In the genomic region with DNA sequence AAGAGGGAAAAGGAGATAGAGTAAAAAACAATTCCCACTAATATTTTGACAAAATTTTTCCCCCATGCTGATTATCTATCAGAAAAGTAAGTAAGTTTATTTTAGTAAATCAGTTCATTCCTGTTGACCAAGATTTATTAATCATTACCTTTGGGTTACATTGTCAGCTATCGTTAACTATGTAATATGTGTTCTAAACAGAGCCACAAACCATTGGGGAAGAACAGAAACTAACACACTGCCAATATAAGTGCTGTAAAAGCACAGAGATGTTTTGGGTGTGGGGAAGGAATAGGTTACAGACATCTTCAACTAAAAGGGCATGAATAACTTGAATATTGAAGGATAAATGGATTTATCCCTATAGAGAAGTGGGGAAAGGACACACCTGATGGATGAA, we compare ENCODE assay signal across 19 cellular contexts. TPM values are rescaled to one million over a fixed set of nuclear protein-coding genes. Genes with fewer than 3 reads are reported as not detected.
A peak's percentile ranks its signal among the peaks of the same experiment; 100 is the strongest.
DNase-seq lines count a peak whose midpoint lies in the region; ATAC-seq and TF ChIP-seq lines count a peak whose summit lies in the region.
"Had no signal": no experiment of that assay in that cellular context is flagged by ENCODE, and none has a peak within 500 bp of the region (broad histone marks: within the 10 kb centered on the region; RNA-seq: fewer than 3 reads in every experiment).

No MANE protein-coding gene starts in this region.

- no peaks in the 10 kb centered on the region for H3K36me3 ChIP-seq in esophagus muscularis mucosa
- H3K36me3 ChIP-seq: HAP-1, SJSA1 had no signal

- WGBS in esophagus muscularis mucosa = 96% methylated on average over 1 of the region's 1 CpG

- DNase-seq in kidney tubule cell (ENCODE audit: low spot score) = peak; percentile 11
- no peak for DNase-seq in esophagus muscularis mucosa (ENCODE audit: extremely low spot score)
- DNase-seq in HuH-7.5 (ENCODE audit: low spot score) = no peak
- DNase-seq: NCI-H1105, NCI-H1694, NCI-H2081, NCI-H446 treated with DMSO at 0.1 percent for 48 hours, NCI-H526 treated with DMSO at 0.1 percent for 48 hours, OCI-M1, T-helper 1 cell had no signal

- no peak for TF ChIP-seq POLR2A in esophagus muscularis mucosa (IDR thresholded peaks at IDR 0.05; ENCODE audit: low read depth)

- TF ChIP-seq EP300 in esophagus muscularis mucosa (IDR thresholded peaks at IDR 0.05) = no peak

- H3K27me3 ChIP-seq in esophagus muscularis mucosa = peaks cover 0 to 4% (median 0%) of the 10 kb centered on the region in 4 donors
- H3K27me3 ChIP-seq: SJSA1 had no signal

- no peaks in the 10 kb centered on the region for H3K9me3 ChIP-seq in esophagus muscularis mucosa
- H3K9me3 ChIP-seq: HAP-1, SJSA1 had no signal

- H3K4me1 ChIP-seq in esophagus muscularis mucosa = no peaks in the 10 kb centered on the region
- H3K4me1 ChIP-seq: HAP-1, SJSA1 had no signal

- intact Hi-C loops in esophagus muscularis mucosa (cut with DNase I) = no loop called here

- TF ChIP-seq CTCF in esophagus muscularis mucosa (IDR thresholded peaks at IDR 0.05) = no peak

- ATAC-seq in GM18870 (IDR thresholded peaks at IDR 0.05; ENCODE audit: unreplicated experiment) (peak; percentile 52), GM21528 (IDR thresholded peaks at IDR 0.05; ENCODE audit: low FRiP score, unreplicated experiment) (peak; percentile 58), HG03354 (IDR thresholded peaks at IDR 0.05; ENCODE audit: poor library complexity, severe bottlenecking, unreplicated experiment) (peak; percentile 57), HG02885 (IDR thresholded peaks at IDR 0.05; ENCODE audit: poor library complexity, unreplicated experiment) (no peak)
- ATAC-seq: GM23338 had no signal

- no peak overlapping the region for H3K27ac ChIP-seq in esophagus muscularis mucosa (replicated peaks in 1 of 4)
- H3K27ac ChIP-seq: SJSA1 had no signal

- no peak overlapping the region for H3K4me3 ChIP-seq in esophagus muscularis mucosa
- H3K4me3 ChIP-seq: GM23338, HAP-1, SJSA1 had no signal

RNA-seq across cellular contexts. Expression of a gene that starts 42.5 kb away (rescaled TPM):
- 1 to 10 TPM; 1.3 to 2.1 (median 1.7) TPM for total RNA-seq in esophagus muscularis mucosa
- total RNA-seq: B cell, Daoy, GM23338, SJSA1 had no signal

RNA-seq across cellular contexts. Expression of a gene that starts 47.3 kb away (rescaled TPM):
- total RNA-seq in esophagus muscularis mucosa = not detected
- total RNA-seq: B cell, Daoy, GM23338, SJSA1 had no signal
